ENCODE assay signal across 1 cellular context in the genomic region with DNA sequence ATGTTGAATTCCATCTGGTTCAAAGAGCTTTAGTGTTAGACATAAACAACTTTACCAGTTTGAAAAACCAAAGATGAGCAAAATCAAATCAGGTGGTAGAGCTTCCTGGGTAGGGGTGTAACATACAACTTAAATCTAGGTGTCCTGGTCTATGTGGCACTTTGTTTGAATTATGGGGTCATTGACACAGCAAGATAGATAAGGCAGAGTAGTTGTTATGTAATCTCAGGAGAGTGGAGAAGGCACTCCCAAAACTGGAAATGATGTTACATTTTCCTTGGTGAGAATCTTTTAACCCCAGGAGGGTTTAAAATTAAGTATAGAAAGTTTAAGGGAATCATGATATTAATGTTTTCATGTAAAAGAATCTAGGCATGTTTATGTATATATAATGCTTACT.
TF ChIP-seq lines count a peak whose summit lies in the region.

No MANE protein-coding gene starts in this region.

TF ChIP-seq in A549, 52 proteins besides CTCF, POLR2A, EP300 and RAD21 (continued from another document):
- TF ChIP-seq JUN (IDR thresholded peaks at IDR 0.05) (no peak), ZC3H11A (IDR thresholded peaks at IDR 0.05) (no peak), CEBPB (IDR thresholded peaks at IDR 0.05) (no peak), TP53 (CRISPR knock-in tag; IDR thresholded peaks at IDR 0.05) (no peak), BHLHE40 (IDR thresholded peaks at IDR 0.05; ENCODE audit: low read depth, low read length) (no peak), FOSB (CRISPR knock-in tag; IDR thresholded peaks at IDR 0.05) (no peak), JUNB (IDR thresholded peaks at IDR 0.05) (no peak), HDAC2 (IDR thresholded peaks at IDR 0.05) (no peak), MAFK (IDR thresholded peaks at IDR 0.05; ENCODE audit: partially characterized antibody) (no peak), NFE2L2 (conservative IDR thresholded peaks at IDR 0.05; ENCODE audit: low read length) (no peak)
- TF ChIP-seq, protein P1, sequence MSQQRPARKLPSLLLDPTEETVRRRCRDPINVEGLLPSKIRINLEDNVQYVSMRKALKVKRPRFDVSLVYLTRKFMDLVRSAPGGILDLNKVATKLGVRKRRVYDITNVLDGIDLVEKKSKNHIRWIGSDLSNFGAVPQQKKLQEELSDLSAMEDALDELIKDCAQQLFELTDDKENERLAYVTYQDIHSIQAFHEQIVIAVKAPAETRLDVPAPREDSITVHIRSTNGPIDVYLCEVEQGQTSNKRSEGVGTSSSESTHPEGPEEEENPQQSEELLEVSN (IDR thresholded peaks at IDR 0.05; ENCODE audit: borderline replicate concordance, low read depth) = no peak
- TF ChIP-seq, protein P2, sequence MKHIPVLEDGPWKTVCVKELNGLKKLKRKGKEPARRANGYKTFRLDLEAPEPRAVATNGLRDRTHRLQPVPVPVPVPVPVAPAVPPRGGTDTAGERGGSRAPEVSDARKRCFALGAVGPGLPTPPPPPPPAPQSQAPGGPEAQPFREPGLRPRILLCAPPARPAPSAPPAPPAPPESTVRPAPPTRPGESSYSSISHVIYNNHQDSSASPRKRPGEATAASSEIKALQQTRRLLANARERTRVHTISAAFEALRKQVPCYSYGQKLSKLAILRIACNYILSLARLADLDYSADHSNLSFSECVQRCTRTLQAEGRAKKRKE (CRISPR knock-in tag; IDR thresholded peaks at IDR 0.05; ENCODE audit: low read depth) = no peak
